In the genomic region with DNA sequence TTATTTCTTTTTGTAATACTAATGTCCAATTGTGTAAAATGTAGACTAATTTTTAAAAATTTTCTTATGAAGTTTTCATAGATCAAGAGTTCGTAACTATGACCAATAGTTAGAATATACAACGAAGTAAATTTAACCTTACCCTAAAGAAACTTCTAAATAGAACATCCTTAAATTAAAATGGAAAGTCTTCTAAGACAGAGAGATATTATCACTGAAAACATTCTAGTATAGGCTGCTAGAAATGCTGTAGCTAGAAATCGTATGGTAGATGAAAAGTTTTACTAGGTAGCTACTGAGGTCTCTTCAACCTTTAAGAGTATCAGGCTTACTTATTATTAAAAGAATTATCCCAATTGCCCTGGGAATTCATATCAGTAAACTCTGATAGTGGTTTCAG, we compare ENCODE assay signal across 27 cellular contexts. TPM values are rescaled to one million over a fixed set of nuclear protein-coding genes. Genes with fewer than 3 reads are reported as not detected.
"Had no signal": no experiment of that assay in that cellular context is flagged by ENCODE, and none has a peak within 500 bp of the region (broad histone marks: within the 10 kb centered on the region; RNA-seq: fewer than 3 reads in every experiment).

No MANE protein-coding gene starts in this region.

- H3K27me3 ChIP-seq: MG63, Peyer's patch, SJCRH30 had no signal

- H3K4me1 ChIP-seq: Peyer's patch, SJCRH30 had no signal

- H2AFZ ChIP-seq: PC-9 had no signal

- H3K4me2 ChIP-seq: PC-9 had no signal

- H3K9me3 ChIP-seq: MG63, Peyer's patch, SJCRH30 had no signal

- H3K36me3 ChIP-seq: MG63, Peyer's patch, SJCRH30 had no signal

- ATAC-seq: HepG2, Right ventricle myocardium inferior, SK-N-SH treated with all-trans-retinoic acid at 6 μM for 48 hours had no signal

- DNase-seq: IMR-90, Karpas-422, KG1, MG63, NCI-H1092, NCI-H1105 treated with DMSO at 0.1 percent for 48 hours, NCI-H1417 treated with DMSO at 0.1 percent for 48 hours, NCI-H146, NCI-H187, NCI-H2029, NCI-H2081 treated with DMSO at 0.1 percent for 48 hours, NCI-H2171, NCI-H446, NCI-H510A, NCI-H524 treated with DMSO at 0.1 percent for 48 hours, NCI-H69, NCI-H774, OCI-M1, PC-9, Peyer's patch, SHP77 treated with DMSO at 0.1 percent for 48 hours, SJCRH30 had no signal

- H3K27ac ChIP-seq: PC-9, Peyer's patch, SJCRH30 had no signal

- H3K4me3 ChIP-seq: MG63, PC-9, Peyer's patch, SJCRH30 had no signal

RNA-seq across cellular contexts. Expression of a gene that starts 0.9 kb away (rescaled TPM):
- total RNA-seq: HepG2, HT1080, IMR-90, PC-9, Peyer's patch, Right ventricle myocardium inferior, RPMI7951, SJCRH30 had no signal

RNA-seq across cellular contexts. Expression of a gene that starts 40.0 kb away (rescaled TPM):
- total RNA-seq: HepG2, HT1080, IMR-90, RPMI7951, SJCRH30 had no signal

RNA-seq across cellular contexts. Expression of a gene that starts 50.0 kb away (rescaled TPM):
- total RNA-seq: HepG2, HT1080, IMR-90, PC-9, Peyer's patch, Right ventricle myocardium inferior, RPMI7951, SJCRH30 had no signal
